ENCODE assay signal across 8 cellular contexts in the genomic region with DNA sequence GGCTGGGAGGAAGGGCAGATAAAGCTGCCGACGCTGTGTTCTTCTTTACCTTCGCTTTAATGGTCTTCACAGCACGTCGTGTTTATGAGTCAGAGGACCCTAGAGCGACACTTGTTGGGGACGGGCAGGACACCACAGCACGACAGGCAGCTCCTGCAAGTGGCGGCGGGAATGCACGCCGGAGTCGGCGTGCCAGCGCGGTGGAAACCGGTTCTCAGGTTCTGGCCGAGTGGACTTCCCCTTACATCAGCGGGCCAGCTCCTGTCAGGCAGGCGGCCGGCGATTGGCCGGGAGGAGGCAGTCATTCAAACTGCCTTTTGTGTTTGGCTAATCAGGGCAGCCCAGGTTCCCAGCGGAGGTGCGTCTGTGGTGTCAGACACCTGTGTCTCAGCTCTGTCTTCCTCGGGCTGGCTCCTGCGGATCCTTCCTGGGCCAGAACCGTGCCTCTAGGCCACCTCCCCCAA.
A peak's percentile ranks its signal among the peaks of the same experiment; 100 is the strongest.
DNase-seq lines count a peak whose midpoint lies in the region; ATAC-seq and TF ChIP-seq lines count a peak whose summit lies in the region.

No MANE protein-coding gene starts in this region.

- no peak for TF ChIP-seq POLR2A in vagina (IDR thresholded peaks at IDR 0.05)

- H3K9ac ChIP-seq in HUES64 (ENCODE audit: low read depth, low read length): peak overlapping the region; percentile 57

- H3K27me3 ChIP-seq in HUES64 (ENCODE audit: insufficient read depth, low read length) (no peaks in the 10 kb centered on the region), vagina (no peaks in the 10 kb centered on the region)

- ATAC-seq in GM19035 (IDR thresholded peaks at IDR 0.05; ENCODE audit: unreplicated experiment) (peak; percentile 94), naive B cell (ENCODE audit: low read depth in 2 of 2) (peak; percentile 82 to 88)
- peak; percentile 89 for ATAC-seq in activated CD8-positive, alpha-beta T cell treated with anti-CD3 and anti-CD28 coated beads for 36 hours

- peak overlapping the region; percentile 50 for H3K4me3 Mint-ChIP-seq in activated CD8-positive, alpha-beta T cell treated with anti-CD3 and anti-CD28 coated beads for 36 hours
- H3K4me3 Mint-ChIP-seq in naive B cell: peak overlapping the region in 7 of 8 donors; percentile 68 to 90 (median 84)

- H3K27ac ChIP-seq in HUES64 (ENCODE audit: low read depth, low read length) (peak overlapping the region; percentile 55), vagina (no peak overlapping the region)

- no peaks in the 10 kb centered on the region for H3K36me3 Mint-ChIP-seq in activated CD8-positive, alpha-beta T cell treated with anti-CD3 and anti-CD28 coated beads for 36 hours (ENCODE audit: low read depth)
- H3K36me3 Mint-ChIP-seq in naive B cell: no peaks in the 10 kb centered on the region

- no peak for TF ChIP-seq CTCF in activated CD8-positive, alpha-beta T cell treated with anti-CD3 and anti-CD28 coated beads for 36 hours (IDR thresholded peaks at IDR 0.05)
- peak; percentile 2 for TF ChIP-seq CTCF in fibroblast of the aortic adventitia (IDR thresholded peaks at IDR 0.05; ENCODE audit: insufficient read depth, low read length)
- no peak for TF ChIP-seq CTCF in vagina (IDR thresholded peaks at IDR 0.05)

- H3K27me3 Mint-ChIP-seq in activated CD8-positive, alpha-beta T cell treated with anti-CD3 and anti-CD28 coated beads for 36 hours: peaks cover 54% of the 10 kb centered on the region
- peaks cover 32 to 54% (median 40%) of the 10 kb centered on the region in 3 donors for H3K27me3 Mint-ChIP-seq in naive B cell

- DNase-seq in Ammon's horn (ENCODE audit: low spot score) (peak; percentile 36), fibroblast of the aortic adventitia (ENCODE audit: low read depth) (no peak), naive B cell (peak; percentile 11), vagina (ENCODE audit: extremely low spot score in 2 of 2) (no peak), T-helper 1 cell (no peak)
- DNase-seq in activated CD8-positive, alpha-beta T cell treated with anti-CD3 and anti-CD28 coated beads for 36 hours: peak; percentile 62

- peaks cover 5% of the 10 kb centered on the region for H3K4me1 Mint-ChIP-seq in activated CD8-positive, alpha-beta T cell treated with anti-CD3 and anti-CD28 coated beads for 36 hours (ENCODE audit: low read depth)
- peaks cover 0 to 18% (median 8%) of the 10 kb centered on the region in 3 donors for H3K4me1 Mint-ChIP-seq in naive B cell

- H3K4me3 ChIP-seq in HUES64 (ENCODE audit: low read length): peak overlapping the region; percentile 53
- H3K4me3 ChIP-seq in fibroblast of the aortic adventitia (ENCODE audit: low read depth, low read length): peak overlapping the region; percentile 34
- H3K4me3 ChIP-seq in vagina: peak overlapping the region; percentile 12 to 15

- WGBS in HUES64: 1% methylated on average over 28 of the region's 28 CpGs

- no peaks in the 10 kb centered on the region for H3K9me3 Mint-ChIP-seq in activated CD8-positive, alpha-beta T cell treated with anti-CD3 and anti-CD28 coated beads for 36 hours
- no peaks in the 10 kb centered on the region for H3K9me3 Mint-ChIP-seq in naive B cell

- CTCF ChIA-PET in activated CD8-positive, alpha-beta T cell treated with anti-CD3 and anti-CD28 coated beads for 36 hours (lab: Charles Lee): interaction anchor here (1.6 kb wide), 1 partner anchor 9 kb away, joined by 6 read pairs; no protein-coding TSS in a partner anchor

- intact Hi-C loops in activated CD8-positive, alpha-beta T cell treated with anti-CD3 and anti-CD28 coated beads for 36 hours (cut with micrococcal nuclease): no loop called here
- intact Hi-C loops in vagina (cut with DNase I): no loop called here

- H3K27ac Mint-ChIP-seq in activated CD8-positive, alpha-beta T cell treated with anti-CD3 and anti-CD28 coated beads for 36 hours: no peak overlapping the region
- peak overlapping the region in 4 of 6 donors; percentile 7 to 93 (median 49) for H3K27ac Mint-ChIP-seq in naive B cell

- H3K36me3 ChIP-seq in HUES64 (ENCODE audit: insufficient read depth, low read length) (no peaks in the 10 kb centered on the region), vagina (no peaks in the 10 kb centered on the region)

- H3K9me3 ChIP-seq in HUES64 (ENCODE audit: insufficient read depth, low read depth, low read length): no peaks in the 10 kb centered on the region
- no peaks in the 10 kb centered on the region for H3K9me3 ChIP-seq in vagina

- H3K4me1 ChIP-seq in HUES64 (ENCODE audit: insufficient read depth, low read length): peaks cover 59% of the 10 kb centered on the region
- peaks cover 7% of the 10 kb centered on the region for H3K4me1 ChIP-seq in vagina

- POLR2A ChIA-PET in activated CD8-positive, alpha-beta T cell treated with anti-CD3 and anti-CD28 coated beads for 36 hours (lab: Charles Lee): no interaction called here

Comparison
In these comparisons a context has a peak if more than half of its experiments do, and no peak if none do; other contexts are left out.
1. DNase-seq: peak in Ammon's horn (single experiment), activated CD8-positive, alpha-beta T cell treated with anti-CD3 and anti-CD28 coated beads for 36 hours (single experiment) and naive B cell (single experiment); none in fibroblast of the aortic adventitia (single experiment), vagina (0 of 2) and T-helper 1 cell (0 of 5).
2. Peak in every context shown above with its lines, with median percentiles within 50 percentile points of each other: ATAC-seq and H3K4me3 ChIP-seq.